In the genomic region with DNA sequence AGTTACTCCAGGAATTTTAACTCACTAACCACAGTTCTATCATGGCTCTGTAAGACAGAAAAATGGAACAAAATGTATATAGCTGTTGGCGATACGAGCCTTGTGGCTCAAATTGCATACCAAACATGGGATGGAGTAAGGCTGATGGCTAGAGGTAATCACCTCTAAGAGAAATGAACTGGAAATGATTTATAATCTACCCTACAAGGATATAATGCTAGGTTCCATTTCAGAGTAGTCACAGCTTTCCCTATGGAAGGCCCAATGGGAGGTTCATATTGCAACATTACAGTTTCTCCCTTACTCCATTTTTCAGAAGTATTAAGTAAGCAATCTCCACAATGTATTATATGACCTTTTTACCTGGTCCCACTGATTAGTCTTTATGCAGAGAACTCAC, we compare ENCODE assay signal across 17 cellular contexts.
DNase-seq lines count a peak whose midpoint lies in the region; ATAC-seq and TF ChIP-seq lines count a peak whose summit lies in the region.
"Had no signal": no experiment of that assay in that cellular context is flagged by ENCODE, and none has a peak within 500 bp of the region (broad histone marks: within the 10 kb centered on the region; RNA-seq: fewer than 3 reads in every experiment).

No MANE protein-coding gene starts in this region.

- H3K27ac Mint-ChIP-seq in stimulated activated naive CD8-positive, alpha-beta T cell treated with anti-CD3 and anti-CD28 coated beads, Interleukin-15, Interleukin-2, amounts not matched to agents 100 ng/mL and 50 ng/mL, for 24 hours, result peak overlapping the region; percentile 76
- H3K27ac Mint-ChIP-seq in endodermal cell (peak overlapping the region; percentile 22), endothelial cell (ENCODE audit: unreplicated experiment) (no peak overlapping the region)

- peaks cover 27% of the 10 kb centered on the region for H3K36me3 Mint-ChIP-seq in stimulated activated naive CD8-positive, alpha-beta T cell treated with anti-CD3 and anti-CD28 coated beads, Interleukin-15, Interleukin-2, amounts not matched to agents 100 ng/mL and 50 ng/mL, for 24 hours (ENCODE audit: low read depth)
- H3K36me3 Mint-ChIP-seq in endodermal cell (ENCODE audit: low read depth) (no peaks in the 10 kb centered on the region), endothelial cell (ENCODE audit: low read depth, unreplicated experiment) (no peaks in the 10 kb centered on the region)

- H3K4me1 ChIP-seq in endodermal cell (ENCODE audit: control insufficient read depth, insufficient read depth, low read length), result peaks cover 16% of the 10 kb centered on the region
- H3K4me1 ChIP-seq in suprapubic skin, result no peaks in the 10 kb centered on the region
- H3K4me1 ChIP-seq: A549 had no signal

- ATAC-seq in stimulated activated naive CD8-positive, alpha-beta T cell treated with anti-CD3 and anti-CD28 coated beads, Interleukin-15, Interleukin-2, amounts not matched to agents 100 U/mL and 50 U/mL, for 24 hours, result no peak
- ATAC-seq in HG02970 (IDR thresholded peaks at IDR 0.05; ENCODE audit: low FRiP score, unreplicated experiment), result no peak
- ATAC-seq in GM19351 (IDR thresholded peaks at IDR 0.05; ENCODE audit: unreplicated experiment), result no peak
- ATAC-seq: A549, HepG2, Right ventricle myocardium inferior, SK-N-SH treated with all-trans-retinoic acid at 6 μM for 48 hours had no signal

- no peaks in the 10 kb centered on the region for H3K27me3 Mint-ChIP-seq in stimulated activated naive CD8-positive, alpha-beta T cell treated with anti-CD3 and anti-CD28 coated beads, Interleukin-15, Interleukin-2, amounts not matched to agents 100 ng/mL and 50 ng/mL, for 24 hours
- no peaks in the 10 kb centered on the region for H3K27me3 Mint-ChIP-seq in endodermal cell (ENCODE audit: insufficient read depth)
- no peaks in the 10 kb centered on the region for H3K27me3 Mint-ChIP-seq in endothelial cell (ENCODE audit: unreplicated experiment)

- H3K27ac ChIP-seq in endodermal cell (ENCODE audit: low read depth, low read length), result no peak overlapping the region
- H3K27ac ChIP-seq in suprapubic skin, result no peak overlapping the region
- H3K27ac ChIP-seq: A549 had no signal

- no peaks in the 10 kb centered on the region for H3K27me3 ChIP-seq in endodermal cell (ENCODE audit: control insufficient read depth, insufficient read depth, low read length, poor library complexity, severe bottlenecking)
- H3K27me3 ChIP-seq in suprapubic skin, result no peaks in the 10 kb centered on the region

- WGBS in endodermal cell (ENCODE audit: insufficient coverage in 1 of 2, insufficient read length in 1 of 2), 2 experiments, result 97% methylated on average over 2 of the region's 2 CpGs; no CpG with 5 or more reads in 1 of the 2 experiments
- WGBS in suprapubic skin, result 98% methylated on average over 2 of the region's 2 CpGs

- no peaks in the 10 kb centered on the region for H3K9me3 ChIP-seq in endodermal cell (ENCODE audit: control insufficient read depth, low read length)
- H3K9me3 ChIP-seq in suprapubic skin, result no peaks in the 10 kb centered on the region
- H3K9me3 ChIP-seq: A549 had no signal

- H3K9ac ChIP-seq in endodermal cell (ENCODE audit: extremely low read depth, low read length, poor library complexity, severe bottlenecking), result no peak overlapping the region

- TF ChIP-seq CTCF in endodermal cell (conservative IDR thresholded peaks at IDR 0.05) (no peak), endothelial cell (IDR thresholded peaks at IDR 0.05; ENCODE audit: unreplicated experiment) (no peak), suprapubic skin (IDR thresholded peaks at IDR 0.05) (no peak)

- no peak for TF ChIP-seq EP300 in suprapubic skin (IDR thresholded peaks at IDR 0.05)

- H3K4me3 Mint-ChIP-seq in stimulated activated naive CD8-positive, alpha-beta T cell treated with anti-CD3 and anti-CD28 coated beads, Interleukin-15, Interleukin-2, amounts not matched to agents 100 ng/mL and 50 ng/mL, for 24 hours, result no peak overlapping the region
- H3K4me3 Mint-ChIP-seq in endodermal cell (no peak overlapping the region), endothelial cell (ENCODE audit: unreplicated experiment) (no peak overlapping the region)
- H3K4me3 Mint-ChIP-seq: CD14-positive monocyte had no signal

- no peaks in the 10 kb centered on the region for H3K9me3 Mint-ChIP-seq in stimulated activated naive CD8-positive, alpha-beta T cell treated with anti-CD3 and anti-CD28 coated beads, Interleukin-15, Interleukin-2, amounts not matched to agents 100 ng/mL and 50 ng/mL, for 24 hours
- no peaks in the 10 kb centered on the region for H3K9me3 Mint-ChIP-seq in endodermal cell
- no peaks in the 10 kb centered on the region for H3K9me3 Mint-ChIP-seq in endothelial cell (ENCODE audit: unreplicated experiment)
- H3K9me3 Mint-ChIP-seq: CD14-positive monocyte had no signal

- DNase-seq in stimulated activated naive CD8-positive, alpha-beta T cell treated with anti-CD3 and anti-CD28 coated beads, Interleukin-15, Interleukin-2, amounts not matched to agents 100 U/mL and 50 U/mL, for 24 hours, result no peak
- DNase-seq in NCI-H69 (lab: John Stamatoyannopoulos, UW) (peak; percentile 92), endodermal cell (no peak), endothelial cell (ENCODE audit: low spot score) (no peak), suprapubic skin (ENCODE audit: low spot score in 2 of 2) (no peak)
- DNase-seq: DMS79 treated with DMSO at 0.1 percent for 48 hours, Kasumi-1, NCI-H1105 treated with DMSO at 0.1 percent for 48 hours, NCI-H1930 had no signal

- H3K36me3 ChIP-seq in endodermal cell (ENCODE audit: control insufficient read depth, insufficient read depth, low read length) (peaks cover 5% of the 10 kb centered on the region), suprapubic skin (peaks cover 22% of the 10 kb centered on the region)

- no peak for TF ChIP-seq POLR2A in suprapubic skin (IDR thresholded peaks at IDR 0.05)

- no peak overlapping the region for H3K4me3 ChIP-seq in endodermal cell (ENCODE audit: low read length)
- no peak overlapping the region for H3K4me3 ChIP-seq in suprapubic skin
- H3K4me3 ChIP-seq: A549 had no signal

- no peaks in the 10 kb centered on the region for H3K4me1 Mint-ChIP-seq in stimulated activated naive CD8-positive, alpha-beta T cell treated with anti-CD3 and anti-CD28 coated beads, Interleukin-15, Interleukin-2, amounts not matched to agents 100 ng/mL and 50 ng/mL, for 24 hours (ENCODE audit: low read depth)
- H3K4me1 Mint-ChIP-seq in endodermal cell, result peaks cover 49% of the 10 kb centered on the region
- H3K4me1 Mint-ChIP-seq in endothelial cell (ENCODE audit: unreplicated experiment), result peaks cover 3% of the 10 kb centered on the region
- H3K4me1 Mint-ChIP-seq: CD14-positive monocyte had no signal
